In genomic region chr1:149899460-149900284, GRCh38 we compare ENCODE assay signal across 8 cellular contexts. TPM values are rescaled to one million over a fixed set of nuclear protein-coding genes. Genes with fewer than 3 reads are reported as not detected.
DNase-seq lines count a peak whose midpoint lies in the region; ATAC-seq and TF ChIP-seq lines count a peak whose summit lies in the region.

Gene BOLA1, plus strand, starts transcription at chr1:149899568. Its CDS starts 492 bp downstream, at chr1:149900060.

- POLR2A ChIA-PET in HCT116 (lab: Charles Lee): interaction anchor here (1.0 to 1.3 kb wide), 2 partner anchors 12 to 29 kb away, joined by 3 to 8 read pairs; a partner anchor contains a TSS

- RAD21 ChIA-PET in HCT116 (lab: Charles Lee; ENCODE audit: low non-redundant PET in 1 of 2, low total read pairs in 2 of 2, uncharacterized antibody in 2 of 2, unreplicated experiment in 2 of 2): no interaction called here

- H3K36me3 Mint-ChIP-seq in activated naive CD4-positive, alpha-beta T cell treated with anti-CD3 and anti-CD28 coated beads, Interleukin-2, amount 50 U/mL, for 72 hours: peaks cover 14 to 16% of the 10 kb centered on the region in 2 donors

- TSS peak; percentile 83 for BruUV-seq in HCT116 (replicated peaks; lab: Mats Ljungman, UMichigan)

- H2AFZ ChIP-seq in HCT116 (ENCODE audit: low read depth, low read length, poor library complexity, severe bottlenecking): peak within 1 kb of the TSS; percentile 55

- H4K20me1 ChIP-seq in HCT116 (ENCODE audit: insufficient read depth): no peaks in the 10 kb centered on the region

- H3K9me2 ChIP-seq in HCT116 (ENCODE audit: insufficient read depth): no peaks in the 10 kb centered on the region

- TF ChIP-seq POLR2A in HCT116 (IDR thresholded peaks at IDR 0.05; ENCODE audit: borderline replicate concordance, extremely low read depth, insufficient read depth, insufficient read length) (peak; percentile 68), suprapubic skin (IDR thresholded peaks at IDR 0.05) (peak in 1 of 2 donors; percentile 62)

- H3K79me2 ChIP-seq in HCT116 (ENCODE audit: insufficient read depth, low read length): peaks cover 8% of the 10 kb centered on the region

- H3K36me3 ChIP-seq in HCT116 (ENCODE audit: control insufficient read depth in 1 of 2, insufficient read depth in 2 of 2, low read length in 2 of 2) (no peaks in the 10 kb centered on the region; a peak in 1 of 4 replicates), suprapubic skin (no peaks in the 10 kb centered on the region)

- intact Hi-C loops in HCT116 (cut with micrococcal nuclease): no loop called here

- peak within 1 kb of the TSS; percentile 84 to 94 for H3K27ac Mint-ChIP-seq in activated naive CD4-positive, alpha-beta T cell treated with anti-CD3 and anti-CD28 coated beads, Interleukin-2, amount 50 U/mL, for 72 hours

- CTCF ChIA-PET in HCT116 (lab: Charles Lee): interaction anchor here (1.3 kb wide), 1 partner anchor 11 kb away, joined by 3 read pairs; no protein-coding TSS in a partner anchor

- H3K27me3 ChIP-seq in HCT116 (ENCODE audit: insufficient read depth, low read length) (no peaks in the 10 kb centered on the region), suprapubic skin (no peaks in the 10 kb centered on the region)

- TF ChIP-seq RAD21 in HCT116 (IDR thresholded peaks at IDR 0.05; ENCODE audit: low read depth): no peak

- H3K9ac ChIP-seq in HCT116 (ENCODE audit: low read length): peak within 1 kb of the TSS; percentile 80

- peak within 1 kb of the TSS; percentile 59 to 73 for H3K4me3 ChIP-seq in HCT116 (replicated peaks in 1 of 2; ENCODE audit: low read depth in 1 of 2, low read length in 2 of 2)
- H3K4me3 ChIP-seq in suprapubic skin: peak within 1 kb of the TSS; percentile 64

- peak within 1 kb of the TSS; percentile 70 for H3K27ac ChIP-seq in HCT116 (ENCODE audit: low read depth, low read length)
- H3K27ac ChIP-seq in suprapubic skin: peak within 1 kb of the TSS; percentile 85

- WGBS in suprapubic skin: 9% methylated on average over 17 of the region's 65 CpGs

- ATAC-seq in HCT116: peak; percentile 97
- peak; percentile 97 to 98 for ATAC-seq in activated naive CD4-positive, alpha-beta T cell treated with anti-CD3 and anti-CD28 coated beads, Interleukin-2, amount 50 U/mL, for 72 hours

- DNase-seq in ELR (ENCODE audit: low read depth) (peak; percentile 96), HCT116 (ENCODE audit: low read depth, low spot score) (peak; percentile 86), MV-4-11 (lab: John Stamatoyannopoulos, UW) (peak; percentile 89), SKM-1 (lab: John Stamatoyannopoulos, UW; ENCODE audit: unreplicated experiment) (peak; percentile 87), globus pallidus (ENCODE audit: low spot score) (peak; percentile 93), occipital lobe (lab: John Stamatoyannopoulos, UW) (peak; percentile 90), suprapubic skin (ENCODE audit: low spot score in 2 of 2) (peak; percentile 95 to 96)
- peak; percentile 80 to 82 for DNase-seq in activated naive CD4-positive, alpha-beta T cell treated with anti-CD3 and anti-CD28 coated beads, Interleukin-2, amount 50 U/mL, for 72 hours (ENCODE audit: low spot score in 2 of 2)

- no peak for TF ChIP-seq CTCF in HCT116 (IDR thresholded peaks at IDR 0.05 in 2 of 3, conservative IDR thresholded peaks at IDR 0.05 in 1 of 3; ENCODE audit: borderline replicate concordance in 1 of 3, insufficient read depth in 1 of 3, low read depth in 2 of 3, low read length in 2 of 3)
- TF ChIP-seq CTCF in suprapubic skin (IDR thresholded peaks at IDR 0.05): no peak

- no peaks in the 10 kb centered on the region for H3K9me3 ChIP-seq in HCT116 (ENCODE audit: control insufficient read depth in 1 of 2, insufficient read depth in 1 of 2, low read depth in 1 of 2, low read length in 2 of 2)
- H3K9me3 ChIP-seq in suprapubic skin: no peaks in the 10 kb centered on the region

- H3K4me1 ChIP-seq in HCT116 (ENCODE audit: control insufficient read depth in 1 of 2, insufficient read depth in 2 of 2, low read length in 2 of 2) (peaks cover 0 to 14% of the 10 kb centered on the region in 2 experiments; a peak in 2 of 4 replicates), suprapubic skin (peaks cover 9% of the 10 kb centered on the region)

- peak within 1 kb of the TSS; percentile 93 for H3K4me2 ChIP-seq in HCT116 (ENCODE audit: low read length)

- TF ChIP-seq EP300 in suprapubic skin (IDR thresholded peaks at IDR 0.05): no peak

- peaks cover 0 to 12% of the 10 kb centered on the region in 2 donors for H3K9me3 Mint-ChIP-seq in activated naive CD4-positive, alpha-beta T cell treated with anti-CD3 and anti-CD28 coated beads, Interleukin-2, amount 50 U/mL, for 72 hours

TF ChIP-seq in HCT116, 20 proteins besides CTCF, POLR2A, EP300 and RAD21:
- TF ChIP-seq MAX (IDR thresholded peaks at IDR 0.05) (peak; percentile 92), YY1 (IDR thresholded peaks at IDR 0.05; ENCODE audit: extremely low read depth, insufficient replicate concordance, low read depth, low read length) (peak; percentile 90), ZFX (IDR thresholded peaks at IDR 0.05) (peak; percentile 72), EGR1 (IDR thresholded peaks at IDR 0.05; ENCODE audit: low read depth) (no peak), POLR2AphosphoS5 (IDR thresholded peaks at IDR 0.05; ENCODE audit: low read depth, low read length) (peak; percentile 91), CBX3 (IDR thresholded peaks at IDR 0.05; ENCODE audit: low read depth) (peak; percentile 90; the same call in 1 of the 2 replicates), EZH2 (IDR thresholded peaks at IDR 0.05) (no peak), SP1 (IDR thresholded peaks at IDR 0.05; ENCODE audit: low read depth) (peak; percentile 63)

RNA-seq across cellular contexts. Expression of gene BOLA1, which starts in this region (rescaled TPM):
- 20.4 TPM for total RNA-seq in HCT116 (2021; ENCODE audit: unreplicated experiment)
- 21.2 and 22.9 TPM in 2 replicates for polyA plus RNA-seq in HCT116 (2012)
- total RNA-seq in activated naive CD4-positive, alpha-beta T cell treated with anti-CD3 and anti-CD28 coated beads, Interleukin-2, amount 50 U/mL, for 72 hours: 10 to 100 TPM; 19.4 to 28.7 TPM
- total RNA-seq in occipital lobe: 12.0 TPM
- 10 to 100 TPM; 21.7 to 42.1 (median 33.1) TPM for total RNA-seq in suprapubic skin

Comparison
In these comparisons a context has a peak if more than half of its experiments do, and no peak if none do; other contexts are left out.
1. Peak in every context shown above with its lines: DNase-seq, ATAC-seq, H3K4me3 ChIP-seq and H3K27ac ChIP-seq.